1 cellular context compared by ENCODE assay signal in genomic region chrX:19343462-19344206, GRCh38.
TF ChIP-seq lines count a peak whose summit lies in the region.

Gene PDHA1 (plus strand): TSS chrX:19343927. CDS start chrX:19344038, 111 bp downstream.

TF ChIP-seq in HepG2, 621 proteins besides CTCF, POLR2A, EP300 and RAD21 (continued from another document):
- TF ChIP-seq SKIL (CRISPR knock-in tag; IDR thresholded peaks at IDR 0.05; ENCODE audit: borderline replicate concordance) (no peak), AGO2 (optimal IDR thresholded peaks at IDR 0.05; ENCODE audit: low read depth, low read length) (peak; percentile 56), RFX1 (IDR thresholded peaks at IDR 0.05) (no peak), SRSF1 (optimal IDR thresholded peaks at IDR 0.05; ENCODE audit: low read depth, low read length) (no peak), PRDM10 (CRISPR knock-in tag; IDR thresholded peaks at IDR 0.05; ENCODE audit: low read depth) (no peak), NR2F2 (IDR thresholded peaks at IDR 0.05; ENCODE audit: borderline replicate concordance, low read depth) (no peak), ZNF570 (CRISPR knock-in tag; IDR thresholded peaks at IDR 0.05; ENCODE audit: borderline replicate concordance) (no peak)
